Comparison of ENCODE assay signal across 20 cellular contexts in genomic region chr5:56962286-56962685, GRCh38.
"Had no signal": no experiment of that assay in that cellular context is flagged by ENCODE, and none has a peak within 500 bp of the region (broad histone marks: within the 10 kb centered on the region; RNA-seq: fewer than 3 reads in every experiment).

No MANE protein-coding gene starts in this region.

- H3K27me3 ChIP-seq: colonic mucosa, upper lobe of left lung had no signal

- H3K36me3 ChIP-seq: colonic mucosa, esophagus muscularis mucosa, heart left ventricle, upper lobe of left lung had no signal

- H3K4me3 Mint-ChIP-seq: activated T-helper 17 cell treated with anti-CD3 and anti-CD28 coated beads, Interleukin-2, amount 50 U/mL, for 72 hours; effector memory CD8-positive, alpha-beta T cell; naive thymus-derived CD4-positive, alpha-beta T cell; neural crest cell had no signal

- H3K36me3 Mint-ChIP-seq: activated naive CD4-positive, alpha-beta T cell treated with anti-CD3 and anti-CD28 coated beads, Interleukin-2, amount 50 U/mL, for 72 hours; naive thymus-derived CD4-positive, alpha-beta T cell had no signal

- H3K9me3 Mint-ChIP-seq: activated naive CD4-positive, alpha-beta T cell treated with anti-CD3 and anti-CD28 coated beads, Interleukin-2, amount 50 U/mL, for 72 hours; activated T-helper 17 cell treated with anti-CD3 and anti-CD28 coated beads, Interleukin-2, amount 50 U/mL, for 72 hours; effector memory CD8-positive, alpha-beta T cell; naive thymus-derived CD4-positive, alpha-beta T cell; neural crest cell had no signal

- H3K27ac Mint-ChIP-seq: activated naive CD4-positive, alpha-beta T cell treated with anti-CD3 and anti-CD28 coated beads, Interleukin-2, amount 50 U/mL, for 72 hours; activated T-helper 17 cell treated with anti-CD3 and anti-CD28 coated beads, Interleukin-2, amount 50 U/mL, for 72 hours; effector memory CD8-positive, alpha-beta T cell; naive thymus-derived CD4-positive, alpha-beta T cell; progenitor cell of endocrine pancreas had no signal

- ATAC-seq: activated naive CD4-positive, alpha-beta T cell treated with anti-CD3 and anti-CD28 coated beads, Interleukin-2, amount 50 U/mL, for 72 hours; activated T-helper 17 cell treated with anti-CD3 and anti-CD28 coated beads, Interleukin-2, amount 50 U/mL, for 72 hours; effector memory CD8-positive, alpha-beta T cell; heart left ventricle; left cardiac atrium; naive thymus-derived CD4-positive, alpha-beta T cell; stimulated activated naive CD8-positive, alpha-beta T cell treated with anti-CD3 and anti-CD28 coated beads, Interleukin-15, Interleukin-2, amounts not matched to agents 100 U/mL and 50 U/mL, for 24 hours had no signal

- H3K4me3 ChIP-seq: colonic mucosa, dorsolateral prefrontal cortex, esophagus muscularis mucosa, heart left ventricle, upper lobe of left lung had no signal

- DNase-seq: activated CD4-positive, alpha-beta T cell treated with anti-CD3 and anti-CD28 coated beads for 1 hour; activated CD4-positive, alpha-beta T cell treated with anti-CD3 and anti-CD28 coated beads, Interleukin-2, amount 50 U/mL, for 1 hour; activated T-cell treated with anti-CD3 and anti-CD28 coated beads, Interleukin-2, amount 50 U/mL, for 1 hour; central memory CD4-positive, alpha-beta T cell; colonic mucosa; effector memory CD8-positive, alpha-beta T cell; heart left ventricle; islet precursor cell; left cardiac atrium; naive thymus-derived CD4-positive, alpha-beta T cell; stimulated activated CD4-positive, alpha-beta T cell treated with anti-CD3 and anti-CD28 coated beads, Interleukin-4, amount 100 ng/mL, for 24 hours; stimulated activated naive CD8-positive, alpha-beta T cell treated with anti-CD3 and anti-CD28 coated beads, Interleukin-15, Interleukin-2, amounts not matched to agents 100 U/mL and 50 U/mL, for 24 hours; T-helper 1 cell; upper lobe of left lung had no signal

- H3K4me1 ChIP-seq: colonic mucosa, esophagus muscularis mucosa, heart left ventricle, upper lobe of left lung had no signal

- H3K9me3 ChIP-seq: colonic mucosa, esophagus muscularis mucosa, heart left ventricle, upper lobe of left lung had no signal

- H3K4me1 Mint-ChIP-seq: activated T-helper 17 cell treated with anti-CD3 and anti-CD28 coated beads, Interleukin-2, amount 50 U/mL, for 72 hours; naive thymus-derived CD4-positive, alpha-beta T cell; neural crest cell had no signal
